Comparison of ENCODE assay signal across 2 cellular contexts in genomic region chr2:64414736-64415435, GRCh38.
TF ChIP-seq lines count a peak whose summit lies in the region.

No MANE protein-coding gene starts in this region.

TF ChIP-seq in IMR-90, 13 proteins besides CTCF, POLR2A, EP300 and RAD21:
- TF ChIP-seq CHD1 (IDR thresholded peaks at IDR 0.05; ENCODE audit: low read depth, low read length), result no peak
- peak; percentile 71 for TF ChIP-seq CEBPB (IDR thresholded peaks at IDR 0.05; ENCODE audit: low read depth, low read length)

TF ChIP-seq in HepG2, 621 proteins besides CTCF, POLR2A, EP300 and RAD21:
- TF ChIP-seq ZBED4 (CRISPR knock-in tag; IDR thresholded peaks at IDR 0.05; ENCODE audit: borderline replicate concordance) (no peak), MAFK (conservative IDR thresholded peaks at IDR 0.05 in 1 of 2, IDR thresholded peaks at IDR 0.05 in 1 of 2; ENCODE audit: low read length in 2 of 2) (peak; percentile 30 to 44; a peak in 3 of 4 replicates), CEBPB (IDR thresholded peaks at IDR 0.05; ENCODE audit: borderline replicate concordance, low read depth, low read length) (peak; percentile 75; the same call in 1 of the 2 replicates)
TF ChIP-seq in HepG2: peak in this region for 2.
